ENCODE assay signal across 7 cellular contexts in the genomic region with DNA sequence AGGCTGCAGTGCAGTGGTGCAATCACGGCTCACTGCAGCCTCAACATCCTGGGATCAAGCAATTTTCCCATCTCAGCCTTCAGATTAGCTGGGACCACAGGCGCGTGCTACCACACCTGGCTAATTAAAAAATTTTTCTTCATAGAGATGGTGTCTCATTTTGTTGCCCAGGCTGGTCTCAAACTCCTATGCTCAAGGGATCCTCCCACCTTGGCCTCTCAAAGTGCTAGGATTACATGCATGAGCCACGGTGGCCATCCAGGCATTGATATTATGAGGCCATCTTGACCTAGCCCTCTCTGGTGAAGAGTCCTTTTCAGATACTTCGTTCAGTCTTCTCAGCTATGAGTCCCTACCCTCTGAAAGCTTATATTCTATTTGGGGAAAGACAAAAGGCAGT. TPM values are rescaled to one million over a fixed set of nuclear protein-coding genes. Genes with fewer than 3 reads are reported as not detected.
A peak's percentile ranks its signal among the peaks of the same experiment; 100 is the strongest.
DNase-seq lines count a peak whose midpoint lies in the region; ATAC-seq, FAIRE-seq and TF ChIP-seq lines count a peak whose summit lies in the region.

No MANE protein-coding gene starts in this region.

- H3K9ac ChIP-seq in HCT116 (ENCODE audit: low read length): no peak overlapping the region

- intact Hi-C loops in HCT116 (cut with micrococcal nuclease) (loop anchor here (5.0 kb wide), 1 partner anchor 98 kb away; a partner anchor contains a TSS), dorsolateral prefrontal cortex (cut with DNase I) (no loop called here)

- H3K27me3 ChIP-seq in HCT116 (ENCODE audit: insufficient read depth, low read length) (no peaks in the 10 kb centered on the region), SJSA1 (replicated peaks) (no peaks in the 10 kb centered on the region), small intestine (ENCODE audit: control insufficient read depth in 2 of 2, insufficient read depth in 2 of 2, low read length in 2 of 2) (no peaks in the 10 kb centered on the region), dorsolateral prefrontal cortex (peaks cover 0 to 13% (median 0%) of the 10 kb centered on the region in 45 donors)

- H3K4me1 ChIP-seq in HCT116 (ENCODE audit: control insufficient read depth in 1 of 2, insufficient read depth in 2 of 2, low read length in 2 of 2) (peaks cover 23 to 55% of the 10 kb centered on the region in 2 experiments), SJSA1 (replicated peaks) (peaks cover 26% of the 10 kb centered on the region), small intestine (ENCODE audit: control insufficient read depth in 2 of 2, insufficient read depth in 1 of 2, low read depth in 1 of 2, low read length in 1 of 2) (peaks cover 7 to 9% of the 10 kb centered on the region in 2 donors)

- RAD21 ChIA-PET in HCT116 (lab: Charles Lee; ENCODE audit: low non-redundant PET in 1 of 2, low total read pairs in 2 of 2, uncharacterized antibody in 2 of 2, unreplicated experiment in 2 of 2): no interaction called here

- 27 to 51% (median 32%) methylated on average over 5 of the region's 5 CpGs for WGBS in small intestine, 3 donors

- H3K9me2 ChIP-seq in HCT116 (ENCODE audit: insufficient read depth): no peaks in the 10 kb centered on the region

- H3K4me3 ChIP-seq in HCT116 (replicated peaks in 1 of 2; ENCODE audit: low read depth in 1 of 2, low read length in 2 of 2) (peak overlapping the region in 1 of 2 experiments; percentile 61; a peak in 2 of 4 replicates), SJSA1 (peak overlapping the region; percentile 42), small intestine (ENCODE audit: low read depth in 1 of 2, low read length in 2 of 2) (peak overlapping the region in 1 of 2 donors; percentile 48), dorsolateral prefrontal cortex (peak overlapping the region in 24 of 59 donors; percentile 37 to 65 (median 56))

- peak overlapping the region; percentile 88 for H3K4me2 ChIP-seq in HCT116 (ENCODE audit: low read length)

- CTCF ChIA-PET in HCT116 (lab: Charles Lee): no interaction called here

- H3K79me2 ChIP-seq in HCT116 (ENCODE audit: insufficient read depth, low read length): peaks cover 65% of the 10 kb centered on the region

- TF ChIP-seq POLR2A in HCT116 (IDR thresholded peaks at IDR 0.05; ENCODE audit: borderline replicate concordance, extremely low read depth, insufficient read depth, insufficient read length) (no peak), erythroblast (IDR thresholded peaks at IDR 0.05; ENCODE audit: low read length) (no peak)

- DNase-seq in HCT116 (ENCODE audit: low read depth, low spot score) (no peak), SJSA1 (ENCODE audit: low read depth in 1 of 2, low spot score in 2 of 2) (no peak), erythroblast (lab: John Stamatoyannopoulos, UW) (peak; percentile 26 to 33), small intestine (no peak), dorsolateral prefrontal cortex (no peak)

- no peak overlapping the region for H2AFZ ChIP-seq in HCT116 (ENCODE audit: low read depth, low read length, poor library complexity, severe bottlenecking)

- no peaks in the 10 kb centered on the region for H3K9me3 ChIP-seq in HCT116 (ENCODE audit: control insufficient read depth in 1 of 2, insufficient read depth in 1 of 2, low read depth in 1 of 2, low read length in 2 of 2)
- no peaks in the 10 kb centered on the region for H3K9me3 ChIP-seq in SJSA1 (replicated peaks)
- H3K9me3 ChIP-seq in small intestine (ENCODE audit: control insufficient read depth, low read depth): no peaks in the 10 kb centered on the region

- H3K36me3 ChIP-seq in HCT116 (ENCODE audit: control insufficient read depth in 1 of 2, insufficient read depth in 2 of 2, low read length in 2 of 2) (no peaks in the 10 kb centered on the region), SJSA1 (no peaks in the 10 kb centered on the region), small intestine (ENCODE audit: control insufficient read depth in 2 of 2, insufficient read depth in 2 of 2, low read length in 2 of 2) (no peaks in the 10 kb centered on the region)

- no peak for FAIRE-seq in small intestine (lab: Jason Lieb, UNC)

- H4K20me1 ChIP-seq in HCT116 (ENCODE audit: insufficient read depth): no peaks in the 10 kb centered on the region

- no TSS peak for BruUV-seq in HCT116 (replicated peaks; lab: Mats Ljungman, UMichigan)

- no peak for TF ChIP-seq CTCF in HCT116 (IDR thresholded peaks at IDR 0.05 in 2 of 3, conservative IDR thresholded peaks at IDR 0.05 in 1 of 3; ENCODE audit: borderline replicate concordance in 1 of 3, insufficient read depth in 1 of 3, low read depth in 2 of 3, low read length in 2 of 3)
- TF ChIP-seq CTCF in dorsolateral prefrontal cortex (IDR thresholded peaks at IDR 0.05 in 54 of 56, conservative IDR thresholded peaks at IDR 0.05 in 2 of 56; ENCODE audit: low read depth in 1 of 56, partially characterized antibody in 56 of 56): no peak

- no peak for TF ChIP-seq RAD21 in HCT116 (IDR thresholded peaks at IDR 0.05; ENCODE audit: low read depth)

- POLR2A ChIA-PET in HCT116 (lab: Charles Lee): no interaction called here

- ATAC-seq in HCT116: no peak
- no peak for ATAC-seq in HG03520 (IDR thresholded peaks at IDR 0.05; ENCODE audit: unreplicated experiment)
- ATAC-seq in HG02938 (IDR thresholded peaks at IDR 0.05; ENCODE audit: unreplicated experiment): no peak

- no peak overlapping the region; the same call in 1 of the 2 replicates for H3K27ac ChIP-seq in HCT116 (ENCODE audit: low read depth, low read length)
- H3K27ac ChIP-seq in SJSA1: no peak overlapping the region; the same call in 1 of the 2 replicates
- peak overlapping the region; percentile 45 to 70 for H3K27ac ChIP-seq in small intestine (ENCODE audit: low read depth in 1 of 2, low read length in 1 of 2)
- peak overlapping the region in 2 of 59 donors; percentile 23 to 45 for H3K27ac ChIP-seq in dorsolateral prefrontal cortex

TF ChIP-seq in HCT116, 20 proteins besides CTCF, POLR2A, EP300 and RAD21:
- TF ChIP-seq EZH2phosphoT487 (IDR thresholded peaks at IDR 0.05; ENCODE audit: borderline replicate concordance) (no peak), SIN3A (IDR thresholded peaks at IDR 0.05; ENCODE audit: low read depth) (no peak), POLR2AphosphoS5 (IDR thresholded peaks at IDR 0.05; ENCODE audit: low read depth, low read length) (no peak)
- TF ChIP-seq, protein P1, sequence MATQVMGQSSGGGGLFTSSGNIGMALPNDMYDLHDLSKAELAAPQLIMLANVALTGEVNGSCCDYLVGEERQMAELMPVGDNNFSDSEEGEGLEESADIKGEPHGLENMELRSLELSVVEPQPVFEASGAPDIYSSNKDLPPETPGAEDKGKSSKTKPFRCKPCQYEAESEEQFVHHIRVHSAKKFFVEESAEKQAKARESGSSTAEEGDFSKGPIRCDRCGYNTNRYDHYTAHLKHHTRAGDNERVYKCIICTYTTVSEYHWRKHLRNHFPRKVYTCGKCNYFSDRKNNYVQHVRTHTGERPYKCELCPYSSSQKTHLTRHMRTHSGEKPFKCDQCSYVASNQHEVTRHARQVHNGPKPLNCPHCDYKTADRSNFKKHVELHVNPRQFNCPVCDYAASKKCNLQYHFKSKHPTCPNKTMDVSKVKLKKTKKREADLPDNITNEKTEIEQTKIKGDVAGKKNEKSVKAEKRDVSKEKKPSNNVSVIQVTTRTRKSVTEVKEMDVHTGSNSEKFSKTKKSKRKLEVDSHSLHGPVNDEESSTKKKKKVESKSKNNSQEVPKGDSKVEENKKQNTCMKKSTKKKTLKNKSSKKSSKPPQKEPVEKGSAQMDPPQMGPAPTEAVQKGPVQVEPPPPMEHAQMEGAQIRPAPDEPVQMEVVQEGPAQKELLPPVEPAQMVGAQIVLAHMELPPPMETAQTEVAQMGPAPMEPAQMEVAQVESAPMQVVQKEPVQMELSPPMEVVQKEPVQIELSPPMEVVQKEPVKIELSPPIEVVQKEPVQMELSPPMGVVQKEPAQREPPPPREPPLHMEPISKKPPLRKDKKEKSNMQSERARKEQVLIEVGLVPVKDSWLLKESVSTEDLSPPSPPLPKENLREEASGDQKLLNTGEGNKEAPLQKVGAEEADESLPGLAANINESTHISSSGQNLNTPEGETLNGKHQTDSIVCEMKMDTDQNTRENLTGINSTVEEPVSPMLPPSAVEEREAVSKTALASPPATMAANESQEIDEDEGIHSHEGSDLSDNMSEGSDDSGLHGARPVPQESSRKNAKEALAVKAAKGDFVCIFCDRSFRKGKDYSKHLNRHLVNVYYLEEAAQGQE (IDR thresholded peaks at IDR 0.05; ENCODE audit: low read depth): no peak
- TF ChIP-seq, protein P2, sequence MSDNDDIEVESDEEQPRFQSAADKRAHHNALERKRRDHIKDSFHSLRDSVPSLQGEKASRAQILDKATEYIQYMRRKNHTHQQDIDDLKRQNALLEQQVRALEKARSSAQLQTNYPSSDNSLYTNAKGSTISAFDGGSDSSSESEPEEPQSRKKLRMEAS (IDR thresholded peaks at IDR 0.05): no peak
- TF ChIP-seq, protein P3, sequence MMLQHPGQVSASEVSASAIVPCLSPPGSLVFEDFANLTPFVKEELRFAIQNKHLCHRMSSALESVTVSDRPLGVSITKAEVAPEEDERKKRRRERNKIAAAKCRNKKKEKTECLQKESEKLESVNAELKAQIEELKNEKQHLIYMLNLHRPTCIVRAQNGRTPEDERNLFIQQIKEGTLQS (IDR thresholded peaks at IDR 0.05): no peak

RNA-seq across cellular contexts. Expression of a gene that starts 1.1 kb away (rescaled TPM):
- total RNA-seq in HCT116 (2021; ENCODE audit: unreplicated experiment): 29.6 TPM
- polyA plus RNA-seq in HCT116 (2012): 11.8 and 18.1 TPM in 2 replicates
- total RNA-seq in SJSA1 (2014; rRNA removed; shearing (Covaris generic)): 17.7 and 20.1 TPM in 2 replicates
- 10 to 100 TPM; 14.1 to 24.4 (median 16.2) TPM for polyA plus RNA-seq in small intestine
- 1 to 10 TPM in 118 of 120 experiments, under 1 TPM in 2; 0.80 to 7.9 (median 3.2) TPM for total RNA-seq in dorsolateral prefrontal cortex

Comparison
In these comparisons a context has a peak if more than half of its experiments do, and no peak if none do; other contexts are left out.
1. DNase-seq: peak in erythroblast (2 of 2); none in HCT116 (single experiment), SJSA1 (0 of 2), small intestine (single experiment) and dorsolateral prefrontal cortex (0 of 10).
2. H3K27ac ChIP-seq: peak in small intestine (2 of 2); none in HCT116 (single experiment) and SJSA1 (single experiment).